Comparison of ENCODE assay signal across 19 cellular contexts in the genomic region with DNA sequence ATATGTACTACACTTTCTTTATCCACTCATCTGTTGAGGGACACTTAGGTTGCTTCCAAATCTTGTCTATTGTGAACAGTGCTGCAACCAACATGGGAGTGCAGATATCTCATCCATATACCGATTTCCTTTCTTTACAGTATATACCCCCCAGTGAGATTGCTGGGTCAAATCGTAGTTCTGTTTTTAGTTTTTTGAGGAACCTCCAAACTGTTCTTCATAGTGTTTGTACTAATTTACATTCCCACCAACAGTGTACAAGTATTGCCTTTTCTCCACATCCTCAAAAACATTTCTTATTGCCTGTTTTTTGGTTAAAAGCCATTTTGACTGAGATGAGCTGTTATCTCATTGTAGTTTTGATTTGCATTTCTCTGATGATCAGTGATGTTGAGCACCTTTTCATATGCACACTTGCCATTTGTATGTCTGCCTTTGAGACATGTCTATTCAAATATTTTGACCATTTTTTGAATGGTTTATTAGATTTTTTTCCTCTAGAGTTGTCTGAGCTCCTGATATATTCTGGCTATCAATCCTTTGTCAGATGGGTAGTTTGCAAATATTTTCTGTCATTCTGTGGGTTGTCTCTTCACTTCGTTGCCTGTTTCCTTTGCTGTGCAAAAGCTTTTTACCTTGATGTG. TPM values are rescaled to one million over a fixed set of nuclear protein-coding genes. Genes with fewer than 3 reads are reported as not detected.
DNase-seq lines count a peak whose midpoint lies in the region; ATAC-seq, FAIRE-seq and TF ChIP-seq lines count a peak whose summit lies in the region.
"Had no signal": no experiment of that assay in that cellular context is flagged by ENCODE, and none has a peak within 500 bp of the region (broad histone marks: within the 10 kb centered on the region; RNA-seq: fewer than 3 reads in every experiment).

No MANE protein-coding gene starts in this region.

- CTCF ChIA-PET in HepG2 (lab: Yijun Ruan, JAX; ENCODE audit: low intra/inter-chr PET ratio, low total read pairs): no interaction called here

- no peak for TF ChIP-seq RAD21 in HepG2 (CRISPR knock-in tag; IDR thresholded peaks at IDR 0.05)

- no peak overlapping the region for H3K9ac ChIP-seq in HepG2 (ENCODE audit: insufficient read depth, low read depth, low read length)
- H3K9ac ChIP-seq: parathyroid adenoma had no signal

- ATAC-seq in GM21390 (IDR thresholded peaks at IDR 0.05; ENCODE audit: unreplicated experiment) (peak; percentile 35), HepG2 (no peak)

- peak overlapping the region; percentile 24 to 92 (median 34) for H3K4me3 Mint-ChIP-seq in IgD-negative memory B cell

- WGBS in HepG2 (ENCODE audit: low lambda C conversion rate): 2% methylated on average over 3 of the region's 3 CpGs
- WGBS in small intestine, 3 donors: 81 to 90% (median 90%) methylated on average over 3 of the region's 3 CpGs
- WGBS in tibial nerve, 2 donors: 79 to 89% methylated on average over 3 of the region's 3 CpGs

- H3K4me2 ChIP-seq in HepG2 (ENCODE audit: low read depth, low read length): no peak overlapping the region

- H3K36me3 ChIP-seq in HepG2 (replicated peaks in 1 of 2; ENCODE audit: control insufficient read depth in 1 of 2, insufficient read depth in 2 of 2, low read length in 2 of 2) (no peaks in the 10 kb centered on the region), small intestine (ENCODE audit: control insufficient read depth in 2 of 2, insufficient read depth in 2 of 2, low read length in 2 of 2) (no peaks in the 10 kb centered on the region), tibial nerve (no peaks in the 10 kb centered on the region)
- H3K36me3 ChIP-seq: WERI-Rb-1 had no signal

- intact Hi-C loops in HepG2 (cut with micrococcal nuclease; ENCODE audit: unreplicated experiment): no loop called here

- BruUV-seq in HepG2 (replicated peaks; lab: Mats Ljungman, UMichigan): no TSS peak

- TF ChIP-seq EP300 in HepG2 (IDR thresholded peaks at IDR 0.05; ENCODE audit: low read depth in 2 of 2, low read length in 2 of 2) (no peak), HepG2 (CRISPR knock-in tag; IDR thresholded peaks at IDR 0.05; ENCODE audit: borderline replicate concordance) (no peak), tibial nerve (IDR thresholded peaks at IDR 0.05) (no peak)

- POLR2A ChIA-PET in HepG2 (lab: Yijun Ruan, JAX): no interaction called here

- H3K9me3 ChIP-seq in HepG2 (ENCODE audit: low read length) (no peaks in the 10 kb centered on the region), small intestine (ENCODE audit: control insufficient read depth, low read depth) (no peaks in the 10 kb centered on the region), tibial nerve (no peaks in the 10 kb centered on the region)
- H3K9me3 ChIP-seq: stomach had no signal

- no peaks in the 10 kb centered on the region for H3K9me3 Mint-ChIP-seq in IgD-negative memory B cell

- H3K27ac ChIP-seq in HepG2 (ENCODE audit: extremely low read length, insufficient read depth, low read length): no peak overlapping the region
- H3K27ac ChIP-seq in small intestine (ENCODE audit: low read depth in 1 of 2, low read length in 1 of 2): no peak overlapping the region
- no peak overlapping the region for H3K27ac ChIP-seq in tibial nerve
- H3K27ac ChIP-seq: parathyroid adenoma, stomach, WERI-Rb-1 had no signal

- no peaks in the 10 kb centered on the region for H3K4me1 ChIP-seq in HepG2 (ENCODE audit: insufficient read depth, low read length)
- H3K4me1 ChIP-seq in small intestine (ENCODE audit: control insufficient read depth in 2 of 2, insufficient read depth in 1 of 2, low read depth in 1 of 2, low read length in 1 of 2): no peaks in the 10 kb centered on the region
- peaks cover 0 to 6% (median 0%) of the 10 kb centered on the region in 4 donors for H3K4me1 ChIP-seq in tibial nerve
- H3K4me1 ChIP-seq: parathyroid adenoma had no signal

- in situ Hi-C loops in HepG2 (cut with HindIII; ENCODE audit: extremely low pct_ligation_motif_present, low pct_unique_long_range_greater_than_20kb): no loop called here

- TF ChIP-seq CTCF in HepG2 (CRISPR knock-in tag; IDR thresholded peaks at IDR 0.05): no peak
- TF ChIP-seq CTCF in tibial nerve (IDR thresholded peaks at IDR 0.05): no peak

- H3K36me3 Mint-ChIP-seq in IgD-negative memory B cell: peaks cover 18% of the 10 kb centered on the region

- H2AFZ ChIP-seq in HepG2 (ENCODE audit: low read length): no peak overlapping the region
- H2AFZ ChIP-seq: parathyroid adenoma had no signal

- H3K27ac Mint-ChIP-seq in IgD-negative memory B cell: peak overlapping the region; percentile 34 to 87 (median 40)

- TF ChIP-seq POLR2A in GM12892 (IDR thresholded peaks at IDR 0.05; ENCODE audit: low read depth, low read length) (no peak), HepG2 (IDR thresholded peaks at IDR 0.05; ENCODE audit: insufficient read depth in 1 of 2, low read depth in 2 of 2, low read length in 2 of 2) (no peak), tibial nerve (IDR thresholded peaks at IDR 0.05) (no peak)

- DNase-seq in GM12892 (ENCODE audit: insufficient read length): no peak
- no peak for DNase-seq in HepG2 (ENCODE audit: low spot score)
- DNase-seq in EL: no peak
- DNase-seq in small intestine: no peak
- DNase-seq in tibial nerve (ENCODE audit: low spot score in 2 of 2): no peak
- no peak for DNase-seq in superior temporal gyrus (ENCODE audit: extremely low spot score)
- DNase-seq: activated naive CD4-positive, alpha-beta T cell; AML-193; dermis blood vessel endothelial cell; DMS 273 treated with DMSO at 0.1 percent for 48 hours; NCI-H1092; NCI-H2171 treated with DMSO at 0.1 percent for 48 hours; stomach; WERI-Rb-1 had no signal

- H4K20me1 ChIP-seq in HepG2 (ENCODE audit: insufficient read depth, low read length): no peaks in the 10 kb centered on the region

- H3K79me2 ChIP-seq in HepG2 (ENCODE audit: insufficient read depth, low read length): no peaks in the 10 kb centered on the region
- H3K79me2 ChIP-seq: parathyroid adenoma had no signal

- peaks cover 56 to 65% (median 61%) of the 10 kb centered on the region in 3 donors for H3K4me1 Mint-ChIP-seq in IgD-negative memory B cell

- peaks cover 2% of the 10 kb centered on the region for H3K27me3 Mint-ChIP-seq in IgD-negative memory B cell

- H3K27me3 ChIP-seq in HepG2 (ENCODE audit: control insufficient read depth in 1 of 2, insufficient read depth in 2 of 2, low read length in 2 of 2) (no peaks in the 10 kb centered on the region; a peak in 2 of 5 replicates), small intestine (ENCODE audit: control insufficient read depth in 2 of 2, insufficient read depth in 2 of 2, low read length in 2 of 2) (no peaks in the 10 kb centered on the region), tibial nerve (no peaks in the 10 kb centered on the region)
- H3K27me3 ChIP-seq: stomach had no signal

- FAIRE-seq in GM12892 (lab: Jason Lieb, UNC) (peak; percentile 91), HepG2 (lab: Jason Lieb, UNC) (peak; percentile 40), small intestine (lab: Jason Lieb, UNC) (no peak)
- FAIRE-seq: astrocyte had no signal

- H3K4me3 ChIP-seq in HepG2 (replicated peaks in 1 of 3; ENCODE audit: insufficient read depth in 1 of 3, low read depth in 2 of 3, low read length in 3 of 3) (no peak overlapping the region), small intestine (ENCODE audit: low read depth in 1 of 2, low read length in 2 of 2) (no peak overlapping the region), tibial nerve (no peak overlapping the region)
- H3K4me3 ChIP-seq: stomach had no signal

RNA-seq across cellular contexts. Expression of a gene that starts 12.2 kb away (rescaled TPM):
- 310 TPM for polyA plus RNA-seq in GM12892 (2012; ENCODE audit: missing spikeins)
- polyA plus RNA-seq in IgD-negative memory B cell (110 TPM), HepG2 (2011; rRNA removed) (0.05 TPM in 1 of 2 replicates, not detected in the other), small intestine (1 to 10 TPM; 2.5 to 6.2 (median 4.3) TPM)
- total RNA-seq in HepG2 (2016; rRNA removed; fragmentation: Illumina TruSeq; extraction: Trizol) (not detected in 2 replicates), tibial nerve (1 to 10 TPM; 7.8 to 9.8 (median 9.1) TPM)
- not detected in 2 replicates for total RNA-seq in HepG2 (2016; cell fraction: cytosol; rRNA removed; fragmentation: Illumina TruSeq; extraction: Trizol; ENCODE audit: low read depth)
- not detected in 2 replicates for total RNA-seq in HepG2 (2016; cell fraction: insoluble cytoplasmic fraction; rRNA removed; fragmentation: Illumina TruSeq; extraction: Trizol)
- not detected in 2 replicates for total RNA-seq in HepG2 (2016; cell fraction: membrane; rRNA removed; fragmentation: Illumina TruSeq; extraction: Trizol)
- not detected in 2 replicates for total RNA-seq in HepG2 (2016; cell fraction: nucleus; rRNA removed; fragmentation: Illumina TruSeq; extraction: Trizol)
- 0.04 TPM in 2 replicates for polyA plus RNA-seq in HepG2 (2011; cell fraction: cytosol; rRNA removed)
- 0.12 TPM in 1 of 2 replicates, not detected in the other for polyA plus RNA-seq in HepG2 (2011; cell fraction: nucleus; rRNA removed)
- not detected in 2 replicates for polyA plus RNA-seq in HepG2 (2012)
- not detected in 2 replicates for polyA plus RNA-seq in HepG2 (2016; cell fraction: cytosol; fragmentation: Illumina TruSeq; extraction: Trizol; ENCODE audit: low read depth)
- not detected in 2 replicates for polyA plus RNA-seq in HepG2 (2016; cell fraction: insoluble cytoplasmic fraction; fragmentation: Illumina TruSeq; extraction: Trizol; ENCODE audit: low read depth)
- not detected in 2 replicates for polyA plus RNA-seq in HepG2 (2016; cell fraction: membrane; fragmentation: Illumina TruSeq; extraction: Trizol; ENCODE audit: low read depth)
- not detected in 2 replicates for polyA plus RNA-seq in HepG2 (2016; cell fraction: nucleus; fragmentation: Illumina TruSeq; extraction: Trizol; ENCODE audit: insufficient read depth, low read depth)
- polyA minus RNA-seq in HepG2 (2011; rRNA and poly(A)+ RNA removed; ENCODE audit: low replicate concordance): 0.21 TPM in 1 of 2 replicates, not detected in the other
- not detected in 2 replicates for polyA minus RNA-seq in HepG2 (2011; cell fraction: cytosol; rRNA and poly(A)+ RNA removed)
- not detected in 2 replicates for polyA minus RNA-seq in HepG2 (2011; cell fraction: nucleus; rRNA and poly(A)+ RNA removed)
- total RNA-seq: astrocyte, kidney epithelial cell had no signal

RNA-seq across cellular contexts. Expression of a gene that starts 57.5 kb away (rescaled TPM):
- not detected for polyA plus RNA-seq in GM12892 (2012; ENCODE audit: missing spikeins)
- not detected for polyA plus RNA-seq in IgD-negative memory B cell
- not detected in 2 replicates for total RNA-seq in HepG2 (2016; rRNA removed; fragmentation: Illumina TruSeq; extraction: Trizol)
- not detected in 2 replicates for total RNA-seq in HepG2 (2016; cell fraction: cytosol; rRNA removed; fragmentation: Illumina TruSeq; extraction: Trizol; ENCODE audit: low read depth)
- total RNA-seq in HepG2 (2016; cell fraction: insoluble cytoplasmic fraction; rRNA removed; fragmentation: Illumina TruSeq; extraction: Trizol): not detected in 2 replicates
- not detected in 2 replicates for total RNA-seq in HepG2 (2016; cell fraction: membrane; rRNA removed; fragmentation: Illumina TruSeq; extraction: Trizol)
- total RNA-seq in HepG2 (2016; cell fraction: nucleus; rRNA removed; fragmentation: Illumina TruSeq; extraction: Trizol): not detected in 2 replicates
- polyA plus RNA-seq in HepG2 (2011; rRNA removed): not detected in 2 replicates
- 0.05 TPM in 1 of 2 replicates, not detected in the other for polyA plus RNA-seq in HepG2 (2011; cell fraction: cytosol; rRNA removed)
- not detected in 2 replicates for polyA plus RNA-seq in HepG2 (2011; cell fraction: nucleus; rRNA removed)
- not detected in 2 replicates for polyA plus RNA-seq in HepG2 (2012)
- not detected in 2 replicates for polyA plus RNA-seq in HepG2 (2016; cell fraction: cytosol; fragmentation: Illumina TruSeq; extraction: Trizol; ENCODE audit: low read depth)
- not detected in 2 replicates for polyA plus RNA-seq in HepG2 (2016; cell fraction: insoluble cytoplasmic fraction; fragmentation: Illumina TruSeq; extraction: Trizol; ENCODE audit: low read depth)
- not detected in 2 replicates for polyA plus RNA-seq in HepG2 (2016; cell fraction: membrane; fragmentation: Illumina TruSeq; extraction: Trizol; ENCODE audit: low read depth)
- not detected in 2 replicates for polyA plus RNA-seq in HepG2 (2016; cell fraction: nucleus; fragmentation: Illumina TruSeq; extraction: Trizol; ENCODE audit: insufficient read depth, low read depth)
- polyA minus RNA-seq in HepG2 (2011; rRNA and poly(A)+ RNA removed; ENCODE audit: low replicate concordance): 0.44 TPM in 1 of 2 replicates, not detected in the other
- not detected in 2 replicates for polyA minus RNA-seq in HepG2 (2011; cell fraction: cytosol; rRNA and poly(A)+ RNA removed)
- polyA minus RNA-seq in HepG2 (2011; cell fraction: nucleus; rRNA and poly(A)+ RNA removed): not detected in 2 replicates
- polyA plus RNA-seq in small intestine: 10 to 100 TPM in 1 of 3 donors, 1 to 10 TPM in 1, not detected in 1; 9.2 to 15.5 TPM
- total RNA-seq in tibial nerve: 10 to 100 TPM; 38.2 to 45.9 (median 42.3) TPM

Comparison
In these comparisons a context has a peak if more than half of its experiments do, and no peak if none do; other contexts are left out.
1. RNA of a gene that starts 12.2 kb away (polyA plus RNA-seq): 110 TPM in IgD-negative memory B cell (single experiment); 2.5 to 6.2 TPM in small intestine and 0.04 to 0.12 TPM in HepG2; every median in the first group is over 10 times any median in the second.